Comparison of ENCODE assay signal across 15 cellular contexts in genomic region chr21:45326169-45326833, GRCh38. TPM values are rescaled to one million over a fixed set of nuclear protein-coding genes. Genes with fewer than 3 reads are reported as not detected.
A peak's percentile ranks its signal among the peaks of the same experiment; 100 is the strongest.
DNase-seq lines count a peak whose midpoint lies in the region; TF ChIP-seq lines count a peak whose summit lies in the region.
"Had no signal": no experiment of that assay in that cellular context is flagged by ENCODE, and none has a peak within 500 bp of the region (broad histone marks: within the 10 kb centered on the region; RNA-seq: fewer than 3 reads in every experiment).

No MANE protein-coding gene starts in this region.

- WGBS in H9 (ENCODE audit: extremely low coverage, insufficient read length, low lambda C conversion rate) = no CpG with 5 or more reads among the region's 25 CpGs
- WGBS in testis, 2 donors = 64 to 93% methylated on average over 20 to 25 of the region's 25 CpGs

- intact Hi-C loops in testis (cut with DNase I; ENCODE audit: low total_unique reads) = no loop called here

- H2AK5ac ChIP-seq in H9 (ENCODE audit: insufficient read length, low read length) = no peak overlapping the region

- H3K9me3 ChIP-seq in H9 (ENCODE audit: control insufficient read depth, low read depth, low read length) = no peaks in the 10 kb centered on the region
- no peaks in the 10 kb centered on the region for H3K9me3 ChIP-seq in testis
- H3K9me3 ChIP-seq: suprapubic skin had no signal

- H3K4me3 Mint-ChIP-seq in H9 = no peak overlapping the region
- H3K4me3 Mint-ChIP-seq: activated CD8-positive, alpha-beta T cell treated with anti-CD3 and anti-CD28 coated beads for 36 hours; GM23338 had no signal

- H3K79me2 ChIP-seq in H9 (ENCODE audit: insufficient read depth, low read length) = no peaks in the 10 kb centered on the region

- no peak overlapping the region for H2BK12ac ChIP-seq in H9 (ENCODE audit: insufficient read length, low read depth, low read length)

- no peak overlapping the region for H3K18ac ChIP-seq in H9 (ENCODE audit: insufficient read length, low read depth, low read length)

- H3K4me1 ChIP-seq in H9 (ENCODE audit: insufficient read depth, low read length) = no peaks in the 10 kb centered on the region
- peaks cover 42% of the 10 kb centered on the region for H3K4me1 ChIP-seq in testis

- H4K5ac ChIP-seq in H9 (ENCODE audit: insufficient read length, low read depth, low read length) = no peak overlapping the region

- TF ChIP-seq CTCF in H9 (conservative IDR thresholded peaks at IDR 0.05) (no peak), testis (IDR thresholded peaks at IDR 0.05) (no peak)

- no peak overlapping the region for H3K4me2 ChIP-seq in H9 (ENCODE audit: insufficient read depth, insufficient read length, low read length)
- H3K4me2 ChIP-seq: GM23338 had no signal

- 0 out of 7 replicates have a peak, but pooled peaks cover 0 to 2% (median 0%) of the 10 kb centered on the region in 3 experiments for H3K36me3 Mint-ChIP-seq in H9 (ENCODE audit: insufficient read depth in 1 of 3, low read depth in 3 of 3)

- H3K27me3 ChIP-seq in H9 (ENCODE audit: insufficient read depth, low read length) (no peaks in the 10 kb centered on the region), testis (no peaks in the 10 kb centered on the region)

- DNase-seq in H9 (no peak), anterior cingulate cortex (lab: John Stamatoyannopoulos, UW) (peak in 44 of 58 donors; percentile 17 to 77 (median 52)), islet precursor cell (peak; percentile 55), testis (peak; percentile 84), NCI-H1092 (lab: John Stamatoyannopoulos, UW) (no peak), hepatic stellate cell (ENCODE audit: low spot score) (no peak)
- no peak for DNase-seq in stimulated activated naive CD4-positive, alpha-beta T cell treated with Interleukin-2 at 50 U/mL for 16 hours (lab: John Stamatoyannopoulos, UW)
- DNase-seq: activated CD8-positive, alpha-beta T cell treated with anti-CD3 and anti-CD28 coated beads for 36 hours; amniotic stem cell; NCI-H446 treated with DMSO at 0.1 percent for 48 hours; occipital lobe; SW 1271 had no signal

- no peaks in the 10 kb centered on the region for H3K79me1 ChIP-seq in H9 (ENCODE audit: insufficient read depth, low read depth, low read length, poor library complexity, severe bottlenecking)

- H3K23ac ChIP-seq in H9 (ENCODE audit: insufficient read length, low read depth, low read length) = no peak overlapping the region

- peaks cover 29 to 44% of the 10 kb centered on the region in 2 experiments for H3K4me1 Mint-ChIP-seq in H9

- H3K27me3 Mint-ChIP-seq in H9 (ENCODE audit: low read depth) = peaks cover 8% of the 10 kb centered on the region
- H3K27me3 Mint-ChIP-seq: activated CD8-positive, alpha-beta T cell treated with anti-CD3 and anti-CD28 coated beads for 36 hours had no signal

- H3K36me3 ChIP-seq in testis (ENCODE audit: low read depth, missing control alignments) = no peaks in the 10 kb centered on the region
- H3K36me3 ChIP-seq: suprapubic skin had no signal

- no peak overlapping the region for H3K14ac ChIP-seq in H9 (ENCODE audit: insufficient read depth, low read length)

- H3K4me3 ChIP-seq in testis = no peak overlapping the region
- H3K4me3 ChIP-seq: GM23338, suprapubic skin had no signal

- H4K91ac ChIP-seq in H9 (ENCODE audit: insufficient read length, low read depth, low read length) = no peak overlapping the region

- no peak overlapping the region for H2BK15ac ChIP-seq in H9 (ENCODE audit: low read depth, low read length)

- no peak overlapping the region for H3K9ac ChIP-seq in H9 (ENCODE audit: extremely low read depth, insufficient read length, low read length)

- no peak for TF ChIP-seq POLR2A in testis (IDR thresholded peaks at IDR 0.05)

- peak overlapping the region in 2 of 3 experiments; percentile 11 to 64; a peak in 1 of 7 replicates for H3K27ac Mint-ChIP-seq in H9
- H3K27ac Mint-ChIP-seq: activated CD8-positive, alpha-beta T cell treated with anti-CD3 and anti-CD28 coated beads for 36 hours had no signal

- no peak overlapping the region for H3K56ac ChIP-seq in H9 (ENCODE audit: insufficient read length, low read depth, low read length)

- H3T11ph ChIP-seq in H9 (ENCODE audit: low read length) = no peak overlapping the region

- no peak overlapping the region for H2BK20ac ChIP-seq in H9 (ENCODE audit: low read depth, low read length, poor library complexity, severe bottlenecking)

- no peaks in the 10 kb centered on the region for H3K9me3 Mint-ChIP-seq in H9
- H3K9me3 Mint-ChIP-seq: activated CD8-positive, alpha-beta T cell treated with anti-CD3 and anti-CD28 coated beads for 36 hours had no signal

- H2BK120ac ChIP-seq in H9 (ENCODE audit: low read depth, low read length, poor library complexity, severe bottlenecking) = no peak overlapping the region

- H3K27ac ChIP-seq in H9 (ENCODE audit: insufficient read length, low read depth, low read length) (no peak overlapping the region), testis (peak overlapping the region in 1 of 2 donors; percentile 50)
- H3K27ac ChIP-seq: epithelial cell of prostate, suprapubic skin had no signal

- no peaks in the 10 kb centered on the region for H4K20me1 ChIP-seq in H9 (ENCODE audit: control insufficient read depth, insufficient read depth, insufficient read length)

- no peak overlapping the region for H2BK5ac ChIP-seq in H9 (ENCODE audit: insufficient read length, low read length)

- H2AFZ ChIP-seq in H9 (ENCODE audit: low read length) = no peak overlapping the region
- H2AFZ ChIP-seq: GM23338 had no signal

- no peaks in the 10 kb centered on the region for H3K23me2 ChIP-seq in H9 (ENCODE audit: insufficient read length, low read depth, low read length, poor library complexity, severe bottlenecking)

- no peak overlapping the region for H4K8ac ChIP-seq in H9 (replicated peaks; ENCODE audit: insufficient read length, low read depth, low read length)

- no peak overlapping the region for H3K4ac ChIP-seq in H9 (ENCODE audit: low read depth, low read length)

RNA-seq across cellular contexts. Expression of gene POFUT2, which starts 38.6 kb away (rescaled TPM):
- total RNA-seq in H9 (2021) (32.1 and 34.8 TPM in 2 replicates), testis (10 to 100 TPM; 49.9 to 55.9 TPM)
- polyA plus RNA-seq in testis (ENCODE audit: insufficient read depth, low read depth, low replicate concordance) = 63.3 TPM

Comparison
In these comparisons a context has a peak if more than half of its experiments do, and no peak if none do; other contexts are left out.
1. DNase-seq: peak in anterior cingulate cortex (44 of 58), islet precursor cell (single experiment) and testis (single experiment); none in H9 (single experiment), NCI-H1092 (single experiment), stimulated activated naive CD4-positive, alpha-beta T cell treated with Interleukin-2 at 50 U/mL for 16 hours (single experiment) and hepatic stellate cell (single experiment).